8 cellular contexts compared by ENCODE assay signal in the genomic region with DNA sequence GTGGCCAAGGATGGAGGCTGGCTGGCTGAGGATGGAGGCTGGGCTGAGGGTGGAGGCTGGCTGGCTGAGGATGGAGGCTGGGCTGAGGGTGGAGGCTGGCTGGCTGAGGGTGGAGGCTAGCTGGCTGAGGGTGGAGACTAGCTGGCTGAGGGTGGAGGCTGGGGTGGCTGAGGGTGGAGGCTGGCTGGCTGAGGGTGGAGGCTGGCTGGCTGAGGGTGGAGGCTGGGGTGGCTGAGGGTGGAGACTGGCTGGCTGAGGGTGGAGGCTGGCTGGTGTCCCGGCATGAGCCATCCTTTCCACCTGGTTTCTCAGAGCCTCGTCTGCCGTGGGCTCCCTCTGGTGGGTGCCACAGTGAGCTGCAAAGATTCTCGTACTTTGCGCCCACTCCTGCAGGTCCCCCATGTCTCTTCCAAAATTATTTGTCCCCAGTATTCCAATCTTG.
A peak's percentile ranks its signal among the peaks of the same experiment; 100 is the strongest.
DNase-seq lines count a peak whose midpoint lies in the region; ATAC-seq and TF ChIP-seq lines count a peak whose summit lies in the region.
"Had no signal": no experiment of that assay in that cellular context is flagged by ENCODE, and none has a peak within 500 bp of the region (broad histone marks: within the 10 kb centered on the region; RNA-seq: fewer than 3 reads in every experiment).

No MANE protein-coding gene starts in this region.

- DNase-seq in ELF-1 (ENCODE audit: low read depth, low spot score) (peak; percentile 60), HT1080 (ENCODE audit: low read depth) (peak; percentile 32), iPS DF 6.9 (ENCODE audit: low read depth, low spot score) (peak; percentile 29)
- DNase-seq in stimulated activated naive CD8-positive, alpha-beta T cell treated with anti-CD3 and anti-CD28 coated beads, Interleukin-15, amount 100 ng/mL, for 72 hours, result peak in 1 of 2 donors; percentile 24

- H3K36me3 ChIP-seq in iPS DF 6.9 (ENCODE audit: control insufficient read depth, insufficient read depth, low read length), result no peaks in the 10 kb centered on the region
- H3K36me3 ChIP-seq: SJSA1 had no signal

- no peak overlapping the region for H3K4me3 Mint-ChIP-seq in stimulated activated naive CD8-positive, alpha-beta T cell treated with anti-CD3 and anti-CD28 coated beads, Interleukin-15, amount 100 ng/mL, for 72 hours

- WGBS in iPS DF 6.9 (ENCODE audit: insufficient coverage, insufficient read length), result no CpG with 5 or more reads among the region's 5 CpGs

- no peaks in the 10 kb centered on the region for H3K4me1 Mint-ChIP-seq in stimulated activated naive CD8-positive, alpha-beta T cell treated with anti-CD3 and anti-CD28 coated beads, Interleukin-15, amount 100 ng/mL, for 72 hours

- H3K9me3 Mint-ChIP-seq in stimulated activated naive CD8-positive, alpha-beta T cell treated with anti-CD3 and anti-CD28 coated beads, Interleukin-15, amount 100 ng/mL, for 72 hours, result peaks cover 0 to 14% of the 10 kb centered on the region in 2 donors

- H3K27ac Mint-ChIP-seq in stimulated activated naive CD8-positive, alpha-beta T cell treated with anti-CD3 and anti-CD28 coated beads, Interleukin-15, amount 100 ng/mL, for 72 hours, result peak overlapping the region in 1 of 2 donors; percentile 76

- peak; percentile 55 for ATAC-seq in stimulated activated naive CD8-positive, alpha-beta T cell treated with anti-CD3 and anti-CD28 coated beads, Interleukin-15, amount 100 ng/mL, for 72 hours
- ATAC-seq in GM19463 (IDR thresholded peaks at IDR 0.05; ENCODE audit: unreplicated experiment) (no peak), GM21737 (IDR thresholded peaks at IDR 0.05; ENCODE audit: unreplicated experiment) (no peak)

- peak; percentile 32; the same call in 1 of the 2 replicates for TF ChIP-seq CTCF in WI38 (IDR thresholded peaks at IDR 0.05; ENCODE audit: low read depth, low read length)

- H3K9me3 ChIP-seq in iPS DF 6.9 (ENCODE audit: control insufficient read depth, insufficient read depth, low read length), result no peaks in the 10 kb centered on the region

- H3K4me1 ChIP-seq in iPS DF 6.9 (ENCODE audit: control insufficient read depth, insufficient read depth, low read length), result 0 out of 2 replicates have a peak, but pooled peaks cover 2% of the 10 kb centered on the region
- H3K4me1 ChIP-seq: SJSA1 had no signal

- peaks cover 20% of the 10 kb centered on the region for H3K27me3 Mint-ChIP-seq in stimulated activated naive CD8-positive, alpha-beta T cell treated with anti-CD3 and anti-CD28 coated beads, Interleukin-15, amount 100 ng/mL, for 72 hours

- H3K27ac ChIP-seq in iPS DF 6.9 (ENCODE audit: low read length), result no peak overlapping the region
- H3K27ac ChIP-seq: SJSA1 had no signal

- no peaks in the 10 kb centered on the region for H3K27me3 ChIP-seq in iPS DF 6.9 (ENCODE audit: control insufficient read depth, insufficient read depth, low read length)

- H3K4me3 ChIP-seq in WI38 (ENCODE audit: low read depth, low read length) (no peak overlapping the region), iPS DF 6.9 (ENCODE audit: low read length) (no peak overlapping the region)
- H3K4me3 ChIP-seq: SJSA1 had no signal
